Comparison of ENCODE assay signal across 13 cellular contexts in the genomic region with DNA sequence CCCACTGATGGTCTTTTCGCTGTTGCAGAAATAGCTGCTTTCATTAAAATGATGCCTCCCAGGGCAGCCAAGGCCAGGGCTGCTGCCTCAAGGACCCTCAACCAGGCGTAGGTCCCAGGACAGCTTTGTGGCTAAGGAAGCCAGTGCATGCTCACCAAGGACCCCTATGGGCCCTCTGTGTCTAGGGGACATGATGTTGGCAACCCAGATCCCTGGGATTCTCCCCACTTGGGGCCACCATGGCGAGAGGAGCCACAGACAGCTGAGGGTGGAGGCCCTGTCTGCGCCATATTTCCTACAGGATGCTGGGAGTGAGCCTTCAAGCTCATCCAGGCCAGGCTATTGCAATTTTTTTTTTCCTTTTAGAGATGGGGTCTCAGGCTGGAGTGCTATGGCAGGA.
DNase-seq lines count a peak whose midpoint lies in the region; ATAC-seq and TF ChIP-seq lines count a peak whose summit lies in the region.
"Had no signal": no experiment of that assay in that cellular context is flagged by ENCODE, and none has a peak within 500 bp of the region (broad histone marks: within the 10 kb centered on the region; RNA-seq: fewer than 3 reads in every experiment).

No MANE protein-coding gene starts in this region.

- no peaks in the 10 kb centered on the region for H4K20me1 ChIP-seq in smooth muscle cell (ENCODE audit: low read depth)

- H3K4me1 Mint-ChIP-seq in natural killer cell treated with Interleukin-12 subunit alpha and Interleukin-12 subunit beta and Interleukin-15 and Interleukin-18, amount 100 ng/mL, for 72 hours (ENCODE audit: low read depth in 2 of 2): peaks cover 10 to 16% of the 10 kb centered on the region in 2 donors
- no peaks in the 10 kb centered on the region for H3K4me1 Mint-ChIP-seq in natural killer cell
- H3K4me1 Mint-ChIP-seq in nephron: peaks cover 63% of the 10 kb centered on the region
- no peaks in the 10 kb centered on the region for H3K4me1 Mint-ChIP-seq in CD4-positive, alpha-beta T cell (ENCODE audit: low read depth)

- peak overlapping the region; percentile 79 for H3K27ac ChIP-seq in smooth muscle cell (ENCODE audit: low read depth)
- H3K27ac ChIP-seq in CD4-positive, alpha-beta T cell (ENCODE audit: low read depth, low read length): no peak overlapping the region
- H3K27ac ChIP-seq: 22Rv1 had no signal

- ATAC-seq in natural killer cell treated with Interleukin-12 subunit alpha and Interleukin-12 subunit beta and Interleukin-15 and Interleukin-18, amount 100 ng/mL, for 72 hours: no peak
- ATAC-seq in natural killer cell (no peak), HG03378 (IDR thresholded peaks at IDR 0.05; ENCODE audit: unreplicated experiment) (no peak)
- ATAC-seq in CD4-positive, alpha-beta T cell (ENCODE audit: poor library complexity): no peak
- ATAC-seq: GM12878, HCT116 had no signal

- H3K27me3 Mint-ChIP-seq in natural killer cell treated with Interleukin-12 subunit alpha and Interleukin-12 subunit beta and Interleukin-15 and Interleukin-18, amount 100 ng/mL, for 72 hours: no peaks in the 10 kb centered on the region
- H3K27me3 Mint-ChIP-seq in natural killer cell (ENCODE audit: low read depth in 2 of 2): peaks cover 0 to 6% of the 10 kb centered on the region in 2 donors
- peaks cover 5% of the 10 kb centered on the region for H3K27me3 Mint-ChIP-seq in nephron (ENCODE audit: low read depth)
- H3K27me3 Mint-ChIP-seq in CD4-positive, alpha-beta T cell: no peaks in the 10 kb centered on the region

- POLR2A ChIA-PET in CD4-positive, alpha-beta T cell (lab: Charles Lee): no interaction called here

- TF ChIP-seq CTCF in natural killer cell (IDR thresholded peaks at IDR 0.05) (no peak), nephron (IDR thresholded peaks at IDR 0.05; ENCODE audit: unreplicated experiment in 3 of 3) (no peak), smooth muscle cell (IDR thresholded peaks at IDR 0.05; ENCODE audit: borderline replicate concordance, insufficient read depth, poor library complexity, severe bottlenecking) (no peak)
- TF ChIP-seq CTCF in CD4-positive, alpha-beta T cell (IDR thresholded peaks at IDR 0.05): no peak

- H3K79me2 ChIP-seq in smooth muscle cell (ENCODE audit: low read depth): no peaks in the 10 kb centered on the region

- no peak overlapping the region for H3K4me3 ChIP-seq in smooth muscle cell
- H3K4me3 ChIP-seq: GM12878 had no signal

- peak; percentile 29 for DNase-seq in natural killer cell treated with Interleukin-12 subunit alpha and Interleukin-12 subunit beta and Interleukin-15 and Interleukin-18, amount 100 ng/mL, for 72 hours (ENCODE audit: low spot score)
- no peak for DNase-seq in natural killer cell
- DNase-seq in smooth muscle cell (lab: John Stamatoyannopoulos, UW; ENCODE audit: unreplicated experiment): no peak
- DNase-seq in head of caudate nucleus: no peak
- no peak for DNase-seq in CD4-positive, alpha-beta T cell
- DNase-seq: Calu3; CD4-positive, CD25-positive, alpha-beta regulatory T cell; DMS 273 treated with DMSO at 0.1 percent for 48 hours had no signal

- H3F3A ChIP-seq in smooth muscle cell (ENCODE audit: low read depth): peaks cover 14% of the 10 kb centered on the region

- no peak overlapping the region for H3K9ac ChIP-seq in smooth muscle cell (ENCODE audit: low read depth)

- no peaks in the 10 kb centered on the region for H3K36me3 Mint-ChIP-seq in natural killer cell treated with Interleukin-12 subunit alpha and Interleukin-12 subunit beta and Interleukin-15 and Interleukin-18, amount 100 ng/mL, for 72 hours
- H3K36me3 Mint-ChIP-seq in natural killer cell: no peaks in the 10 kb centered on the region
- no peaks in the 10 kb centered on the region for H3K36me3 Mint-ChIP-seq in nephron (ENCODE audit: low read depth)
- H3K36me3 Mint-ChIP-seq in CD4-positive, alpha-beta T cell (ENCODE audit: low read depth): no peaks in the 10 kb centered on the region
- H3K36me3 Mint-ChIP-seq: CD4-positive, CD25-positive, alpha-beta regulatory T cell had no signal

- H3K36me3 ChIP-seq in smooth muscle cell (ENCODE audit: low read depth): no peaks in the 10 kb centered on the region

- H3K4me2 ChIP-seq in smooth muscle cell: no peak overlapping the region

- CTCF ChIA-PET in CD4-positive, alpha-beta T cell (lab: Charles Lee): no interaction called here

- H3K9me3 Mint-ChIP-seq in natural killer cell treated with Interleukin-12 subunit alpha and Interleukin-12 subunit beta and Interleukin-15 and Interleukin-18, amount 100 ng/mL, for 72 hours: no peaks in the 10 kb centered on the region
- H3K9me3 Mint-ChIP-seq in natural killer cell: no peaks in the 10 kb centered on the region
- no peaks in the 10 kb centered on the region for H3K9me3 Mint-ChIP-seq in nephron
- no peaks in the 10 kb centered on the region for H3K9me3 Mint-ChIP-seq in CD4-positive, alpha-beta T cell
- H3K9me3 Mint-ChIP-seq: CD4-positive, CD25-positive, alpha-beta regulatory T cell had no signal

- intact Hi-C loops in natural killer cell (cut with micrococcal nuclease) (no loop called here), head of caudate nucleus (cut with DNase I) (no loop called here)
- intact Hi-C loops in CD4-positive, alpha-beta T cell (cut with DNase I, micrococcal nuclease): no loop called here

- no peak overlapping the region for H3K4me3 Mint-ChIP-seq in natural killer cell treated with Interleukin-12 subunit alpha and Interleukin-12 subunit beta and Interleukin-15 and Interleukin-18, amount 100 ng/mL, for 72 hours
- no peak overlapping the region for H3K4me3 Mint-ChIP-seq in natural killer cell
- no peak overlapping the region for H3K4me3 Mint-ChIP-seq in nephron
- H3K4me3 Mint-ChIP-seq in CD4-positive, alpha-beta T cell: no peak overlapping the region
- H3K4me3 Mint-ChIP-seq: CD4-positive, CD25-positive, alpha-beta regulatory T cell had no signal

- no peaks in the 10 kb centered on the region for H3K27me3 ChIP-seq in smooth muscle cell (ENCODE audit: low read depth)
- H3K27me3 ChIP-seq in CD4-positive, alpha-beta T cell (ENCODE audit: control insufficient read depth, insufficient read depth, low read length): no peaks in the 10 kb centered on the region

- peaks cover 15% of the 10 kb centered on the region for H3K4me1 ChIP-seq in smooth muscle cell (ENCODE audit: low read depth)

- no peak overlapping the region for H3K27ac Mint-ChIP-seq in natural killer cell treated with Interleukin-12 subunit alpha and Interleukin-12 subunit beta and Interleukin-15 and Interleukin-18, amount 100 ng/mL, for 72 hours
- H3K27ac Mint-ChIP-seq in natural killer cell: no peak overlapping the region
- peak overlapping the region; percentile 97 to 100 (median 99) for H3K27ac Mint-ChIP-seq in nephron
- no peak overlapping the region for H3K27ac Mint-ChIP-seq in CD4-positive, alpha-beta T cell
- H3K27ac Mint-ChIP-seq: CD4-positive, CD25-positive, alpha-beta regulatory T cell had no signal

- H2AFZ ChIP-seq in smooth muscle cell (ENCODE audit: low read depth): no peak overlapping the region

- WGBS in smooth muscle cell (ENCODE audit: low lambda C conversion rate): 97% methylated on average over 4 of the region's 4 CpGs

- H3K9me3 ChIP-seq in smooth muscle cell (replicated peaks; ENCODE audit: low read depth): no peaks in the 10 kb centered on the region
- H3K9me3 ChIP-seq in CD4-positive, alpha-beta T cell (ENCODE audit: control insufficient read depth, low read length): no peaks in the 10 kb centered on the region

Comparison
In these comparisons a context has a peak if more than half of its experiments do, and no peak if none do; other contexts are left out.
1. H3K27ac Mint-ChIP-seq: peak in nephron (3 of 3); none in natural killer cell treated with Interleukin-12 subunit alpha and Interleukin-12 subunit beta and Interleukin-15 and Interleukin-18, amount 100 ng/mL, for 72 hours (0 of 2), natural killer cell (0 of 2) and CD4-positive, alpha-beta T cell (single experiment).